ENCODE assay signal across 8 cellular contexts in the genomic region with DNA sequence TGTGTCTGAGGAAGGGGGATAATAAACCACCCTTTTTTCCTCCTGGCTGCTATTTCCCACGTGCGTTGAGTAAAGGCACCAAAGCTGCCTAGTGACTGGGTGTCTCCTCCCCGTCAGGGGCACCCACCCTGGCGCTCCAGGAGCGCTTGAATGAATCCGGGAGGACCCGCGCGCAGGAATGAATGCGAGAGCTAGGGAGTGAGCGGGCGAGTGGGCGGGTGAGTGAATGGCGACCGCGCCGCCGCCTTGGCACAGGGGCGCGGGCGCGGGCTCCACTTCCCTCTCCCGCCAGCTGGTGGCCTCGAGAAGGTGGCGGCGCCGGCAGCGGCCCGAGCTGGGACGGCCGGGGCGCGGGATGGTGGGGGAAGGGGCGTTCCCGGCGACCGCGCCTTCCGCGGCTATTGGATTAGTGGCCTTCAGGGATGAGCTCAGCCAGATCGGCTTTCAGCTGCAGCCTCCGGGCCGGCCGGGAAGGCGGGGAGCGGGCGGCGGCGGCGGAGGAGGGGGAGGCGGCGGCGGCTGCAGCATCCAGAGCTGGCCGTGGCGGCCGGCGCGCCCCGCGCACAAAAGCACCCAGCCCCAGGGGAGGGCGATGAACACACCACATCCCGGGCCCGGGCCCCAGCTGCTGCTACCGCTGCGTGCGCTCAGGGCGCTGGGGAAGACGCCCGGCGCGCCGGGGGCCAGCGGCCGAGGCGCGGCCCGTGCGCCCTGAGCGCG. TPM values are rescaled to one million over a fixed set of nuclear protein-coding genes. Genes with fewer than 3 reads are reported as not detected.
DNase-seq lines count a peak whose midpoint lies in the region; TF ChIP-seq lines count a peak whose summit lies in the region.

Gene SPSB4, plus strand, starts transcription at position 435 of the 720 bp plus-strand sequence. CDS start 14,758 bp downstream, outside the sequence.

- H3K4me1 Mint-ChIP-seq in nephron progenitor cell, result peaks cover 53% of the 10 kb centered on the region

- no peaks in the 10 kb centered on the region for H3K4me1 ChIP-seq in fibroblast of lung (ENCODE audit: control insufficient read depth, extremely low read depth, insufficient read depth, low read length)

- DNase-seq in DMS79 treated with DMSO at 0.1 percent for 48 hours (lab: John Stamatoyannopoulos, UW) (peak; percentile 48), MG63 (peak; percentile 82), T1000 (lab: John Stamatoyannopoulos, UW) (peak; percentile 65), fibroblast of lung (ENCODE audit: low read depth in 2 of 2) (peak; percentile 51 to 68), nephron progenitor cell (peak; percentile 92), GM20000 (ENCODE audit: low spot score) (no peak), inferior parietal cortex (ENCODE audit: extremely low spot score) (no peak)
- no peak for DNase-seq in activated CD4-positive, CD25-positive, alpha-beta regulatory T cell (lab: John Stamatoyannopoulos, UW)

- H3K27ac Mint-ChIP-seq in nephron progenitor cell, result peak within 1 kb of the TSS; percentile 27

- H3K27me3 ChIP-seq in MG63 (peaks cover 59% of the 10 kb centered on the region), fibroblast of lung (ENCODE audit: control insufficient read depth, insufficient read depth, low read length) (peaks cover 13% of the 10 kb centered on the region)

- H3K9me3 Mint-ChIP-seq in nephron progenitor cell, result no peaks in the 10 kb centered on the region

- H3K9me3 ChIP-seq in MG63 (no peaks in the 10 kb centered on the region), fibroblast of lung (ENCODE audit: control insufficient read depth, insufficient read depth, low read depth, low read length) (no peaks in the 10 kb centered on the region)

- H3K4me3 ChIP-seq in MG63 (peak within 1 kb of the TSS; percentile 40), fibroblast of lung (replicated peaks in 1 of 4; ENCODE audit: control extremely low read depth in 1 of 4, insufficient read depth in 1 of 4, low read depth in 3 of 4, low read length in 4 of 4) (peak within 1 kb of the TSS in 2 of 4 experiments; percentile 10 to 14)

- H3K36me3 ChIP-seq in MG63 (no peaks in the 10 kb centered on the region), fibroblast of lung (ENCODE audit: control insufficient read depth, insufficient read depth, low read length) (no peaks in the 10 kb centered on the region)

- H3K79me2 ChIP-seq in fibroblast of lung (ENCODE audit: control insufficient read depth, insufficient read depth, low read length), result no peaks in the 10 kb centered on the region

- H3K9ac ChIP-seq in fibroblast of lung (ENCODE audit: insufficient read depth, low read length), result no peak within 1 kb of the TSS

- no peaks in the 10 kb centered on the region for H3K36me3 Mint-ChIP-seq in nephron progenitor cell (ENCODE audit: low read depth)

- H3K4me3 Mint-ChIP-seq in nephron progenitor cell, result peak within 1 kb of the TSS; percentile 92

- H2AFZ ChIP-seq in fibroblast of lung (ENCODE audit: low read length), result no peak within 1 kb of the TSS

- peak within 1 kb of the TSS; percentile 25 for H3K4me2 ChIP-seq in fibroblast of lung (ENCODE audit: extremely low read depth, insufficient read depth, low read length)

- no peak within 1 kb of the TSS for H3K27ac ChIP-seq in fibroblast of lung (ENCODE audit: insufficient read depth, low read length)

- peaks cover 43% of the 10 kb centered on the region for H3K27me3 Mint-ChIP-seq in nephron progenitor cell (ENCODE audit: low read depth, poor library complexity)

- TF ChIP-seq CTCF in fibroblast of lung (conservative IDR thresholded peaks at IDR 0.05 in 1 of 2, IDR thresholded peaks at IDR 0.05 in 1 of 2; ENCODE audit: low read depth in 1 of 2, low read length in 2 of 2) (no peak), nephron progenitor cell (IDR thresholded peaks at IDR 0.05) (peak; percentile 51), GM20000 (IDR thresholded peaks at IDR 0.05; ENCODE audit: extremely low read depth, missing control alignments) (no peak)

- no peaks in the 10 kb centered on the region for H4K20me1 ChIP-seq in fibroblast of lung (ENCODE audit: control insufficient read depth, extremely low read depth, insufficient read depth, low read length)

RNA-seq across cellular contexts. Expression of gene SPSB4, which starts in this region (rescaled TPM):
- 0.23 and 1.2 TPM in 2 replicates for total RNA-seq in MG63 (2014; rRNA removed; shearing (Covaris generic); ENCODE audit: low replicate concordance)
- not detected in 2 replicates for total RNA-seq in fibroblast of lung
- polyA plus RNA-seq in fibroblast of lung, result 0.02 TPM in 1 of 2 replicates, not detected in the other
- not detected in 2 replicates for polyA plus RNA-seq in fibroblast of lung (2012)
- not detected in 2 replicates for polyA minus RNA-seq in fibroblast of lung (ENCODE audit: low replicate concordance)

Comparison
In these comparisons a context has a peak if more than half of its experiments do, and no peak if none do; other contexts are left out.
1. Peak in DNase-seq and H3K4me2 ChIP-seq in fibroblast of lung; RNA of the gene not detected or under 1 TPM.
2. DNase-seq: peak in DMS79 treated with DMSO at 0.1 percent for 48 hours (single experiment), MG63 (single experiment), T1000 (single experiment) and nephron progenitor cell (single experiment); none in activated CD4-positive, CD25-positive, alpha-beta regulatory T cell (0 of 4), GM20000 (single experiment) and inferior parietal cortex (single experiment).